In the genomic region with DNA sequence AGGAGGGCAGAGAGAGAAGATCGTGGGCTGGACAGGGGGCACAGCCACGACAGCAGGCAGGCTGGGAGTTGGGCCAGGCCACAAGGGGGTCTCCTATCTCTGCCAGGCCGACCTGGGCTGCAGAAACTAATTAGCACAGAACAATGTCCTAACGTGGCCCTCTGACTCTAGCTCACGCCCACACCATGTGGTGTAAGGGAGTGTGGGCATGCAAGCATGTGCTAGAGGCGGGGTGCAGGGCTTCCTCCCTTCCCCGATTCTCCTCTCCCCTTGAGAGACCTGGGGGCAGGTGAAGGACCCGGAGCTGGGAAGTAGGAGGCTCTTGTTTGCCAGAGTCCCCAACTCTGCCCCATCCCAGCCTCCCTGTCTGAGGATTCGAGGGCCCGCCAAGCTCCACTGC, we compare ENCODE assay signal across 1 cellular context.
TF ChIP-seq lines count a peak whose summit lies in the region.

No MANE protein-coding gene starts in this region.

TF ChIP-seq in HEK293, 187 proteins besides CTCF, POLR2A, EP300 and RAD21 (continued from another document):
- TF ChIP-seq, protein P1, sequence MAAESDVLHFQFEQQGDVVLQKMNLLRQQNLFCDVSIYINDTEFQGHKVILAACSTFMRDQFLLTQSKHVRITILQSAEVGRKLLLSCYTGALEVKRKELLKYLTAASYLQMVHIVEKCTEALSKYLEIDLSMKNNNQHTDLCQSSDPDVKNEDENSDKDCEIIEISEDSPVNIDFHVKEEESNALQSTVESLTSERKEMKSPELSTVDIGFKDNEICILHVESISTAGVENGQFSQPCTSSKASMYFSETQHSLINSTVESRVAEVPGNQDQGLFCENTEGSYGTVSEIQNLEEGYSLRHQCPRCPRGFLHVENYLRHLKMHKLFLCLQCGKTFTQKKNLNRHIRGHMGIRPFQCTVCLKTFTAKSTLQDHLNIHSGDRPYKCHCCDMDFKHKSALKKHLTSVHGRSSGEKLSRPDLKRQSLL (tag by site-specific recombination; IDR thresholded peaks at IDR 0.05), result no peak
- peak; percentile 60 for TF ChIP-seq EGR2 (tag by site-specific recombination; IDR thresholded peaks at IDR 0.05; ENCODE audit: low read depth)
